ENCODE assay signal across 1 cellular context in the genomic region with DNA sequence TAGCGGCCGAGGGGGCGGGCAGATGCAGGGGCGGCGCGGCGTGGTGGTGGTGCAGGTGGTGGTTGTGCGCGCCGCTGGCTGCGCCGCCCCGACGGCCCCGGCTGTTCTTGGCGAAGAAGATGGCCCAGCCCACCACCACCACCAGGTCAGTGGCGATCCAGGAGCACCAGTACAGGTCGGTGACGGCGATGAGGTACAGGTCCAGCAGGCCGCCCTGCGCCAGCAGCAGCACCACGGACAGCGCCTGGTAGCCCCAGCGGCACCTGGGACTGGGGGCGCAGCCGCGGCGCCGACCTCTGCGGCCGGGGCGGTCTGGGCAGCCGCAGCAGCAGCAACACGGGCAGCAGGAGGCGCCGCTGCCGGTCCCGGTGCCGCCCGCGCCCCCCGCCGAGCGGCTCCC.
TF ChIP-seq lines count a peak whose summit lies in the region.

No MANE protein-coding gene starts in this region.

TF ChIP-seq in H1, 55 proteins besides CTCF, POLR2A, EP300 and RAD21:
- no peak for TF ChIP-seq RFX5 (IDR thresholded peaks at IDR 0.05; ENCODE audit: borderline replicate concordance, low read depth, low read length)
- TF ChIP-seq MAX (IDR thresholded peaks at IDR 0.05) = peak; percentile 32; the same call in 1 of the 2 replicates
- peak; percentile 69; the same call in 1 of the 2 replicates for TF ChIP-seq GABPA (IDR thresholded peaks at IDR 0.05; ENCODE audit: borderline replicate concordance, insufficient read depth, low read length)
- peak; percentile 97 to 98 for TF ChIP-seq SIN3A (conservative IDR thresholded peaks at IDR 0.05 in 1 of 2, IDR thresholded peaks at IDR 0.05 in 1 of 2; ENCODE audit: low read depth in 1 of 2, low read length in 2 of 2)
- TF ChIP-seq TCF12 (IDR thresholded peaks at IDR 0.05; ENCODE audit: low read depth, low read length) = peak; percentile 68; the same call in 1 of the 2 replicates
- no peak for TF ChIP-seq CHD2 (IDR thresholded peaks at IDR 0.05; ENCODE audit: low read length)
- no peak for TF ChIP-seq TBP (IDR thresholded peaks at IDR 0.05; ENCODE audit: low read depth, low read length)
- TF ChIP-seq TAF1 (IDR thresholded peaks at IDR 0.05; ENCODE audit: low read depth, low read length) = peak; percentile 41; the same call in 1 of the 2 replicates
- peak in 1 of 2 experiments; percentile 49; a peak in 1 of 4 replicates for TF ChIP-seq HDAC2 (IDR thresholded peaks at IDR 0.05; ENCODE audit: borderline replicate concordance in 1 of 2, low read depth in 2 of 2, low read length in 2 of 2)
- TF ChIP-seq TAF7 (optimal IDR thresholded peaks at IDR 0.05; ENCODE audit: borderline replicate concordance, low read depth, low read length) = peak; percentile 60
- no peak for TF ChIP-seq ZNF274 (IDR thresholded peaks at IDR 0.05; ENCODE audit: borderline replicate concordance, extremely low read depth, low read length)
- peak; percentile 1; the same call in 1 of the 2 replicates for TF ChIP-seq RBBP5 (IDR thresholded peaks at IDR 0.05; ENCODE audit: borderline replicate concordance, low read depth, low read length)
